In the genomic region with DNA sequence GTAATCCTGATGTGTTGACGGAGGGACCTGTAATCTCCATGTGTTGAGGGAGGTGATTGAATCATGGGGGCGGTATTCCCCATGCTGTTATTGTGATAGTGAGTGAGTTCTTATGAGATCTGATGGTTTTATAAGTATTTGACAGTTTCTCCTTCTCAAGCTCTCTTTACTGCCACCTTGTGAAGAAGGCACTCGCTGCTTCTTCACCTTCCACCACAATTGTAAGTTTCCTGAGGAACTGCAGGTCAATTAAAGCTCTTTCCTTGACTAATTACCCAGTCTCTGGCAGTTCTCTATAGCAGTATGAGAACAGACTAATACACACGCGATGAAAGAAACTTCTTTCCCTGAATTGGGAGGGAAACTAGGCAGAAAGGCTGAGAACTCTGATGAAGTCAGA, we compare ENCODE assay signal across 11 cellular contexts.
DNase-seq lines count a peak whose midpoint lies in the region; ATAC-seq and TF ChIP-seq lines count a peak whose summit lies in the region.
"Had no signal": no experiment of that assay in that cellular context is flagged by ENCODE, and none has a peak within 500 bp of the region (broad histone marks: within the 10 kb centered on the region; RNA-seq: fewer than 3 reads in every experiment).

No MANE protein-coding gene starts in this region.

- no peaks in the 10 kb centered on the region for H3K27me3 ChIP-seq in Peyer's patch
- H3K27me3 ChIP-seq: dorsolateral prefrontal cortex had no signal

- peak; percentile 61 for TF ChIP-seq CTCF in 22Rv1 (IDR thresholded peaks at IDR 0.05)
- peak; percentile 29 for TF ChIP-seq CTCF in GM13977 (IDR thresholded peaks at IDR 0.05; ENCODE audit: extremely low read depth, insufficient read depth, missing control alignments)
- peak in 4 of 6 experiments; percentile 5 to 47 (median 44) for TF ChIP-seq CTCF in Peyer's patch (IDR thresholded peaks at IDR 0.05)
- peak; percentile 40 for TF ChIP-seq CTCF in fibroblast of pulmonary artery (IDR thresholded peaks at IDR 0.05; ENCODE audit: low read length, missing control alignments)

- no peaks in the 10 kb centered on the region for H3K9me3 ChIP-seq in Peyer's patch
- H3K9me3 ChIP-seq: neutrophil had no signal

- no peak overlapping the region for H3K4me3 ChIP-seq in Peyer's patch
- no peak overlapping the region for H3K4me3 ChIP-seq in fibroblast of pulmonary artery (replicated peaks; ENCODE audit: low read depth, low read length)
- H3K4me3 ChIP-seq: dorsolateral prefrontal cortex had no signal

- H3K27ac ChIP-seq in 22Rv1 (no peak overlapping the region), Peyer's patch (no peak overlapping the region)
- H3K27ac ChIP-seq: neutrophil had no signal

- no peak for TF ChIP-seq POLR2A in Peyer's patch (IDR thresholded peaks at IDR 0.05)

- no peak for ATAC-seq in HG02623 (IDR thresholded peaks at IDR 0.05; ENCODE audit: unreplicated experiment)

- in situ Hi-C loops in GM13977 (cut with MboI; ENCODE audit: low pct_unique_long_range_greater_than_20kb, low sequenced_read_pairs, unreplicated experiment): no loop called here

- peaks cover 0 to 21% (median 0%) of the 10 kb centered on the region in 4 donors for H3K4me1 ChIP-seq in Peyer's patch

- DNase-seq in GM13977 (ENCODE audit: low spot score) (no peak), Peyer's patch (no peak), fibroblast of pulmonary artery (ENCODE audit: low read depth) (peak; percentile 39), islet precursor cell (no peak), activated T-cell treated with anti-CD3 and anti-CD28 coated beads for 4 hours (no peak)
- no peak for DNase-seq in stimulated activated CD4-positive, alpha-beta T cell treated with anti-CD3 and anti-CD28 coated beads, Interleukin-12 subunit alpha, Interleukin-12 subunit beta, amount 100 ng/mL, for 4 hours
- DNase-seq: activated T-cell treated with anti-CD3 and anti-CD28 coated beads, Interleukin-2, amount 50 U/mL, for 24 hours; dorsolateral prefrontal cortex had no signal

- no peaks in the 10 kb centered on the region for H3K36me3 ChIP-seq in Peyer's patch
- H3K36me3 ChIP-seq: neutrophil had no signal
